ENCODE assay signal across 2 cellular contexts in the genomic region with DNA sequence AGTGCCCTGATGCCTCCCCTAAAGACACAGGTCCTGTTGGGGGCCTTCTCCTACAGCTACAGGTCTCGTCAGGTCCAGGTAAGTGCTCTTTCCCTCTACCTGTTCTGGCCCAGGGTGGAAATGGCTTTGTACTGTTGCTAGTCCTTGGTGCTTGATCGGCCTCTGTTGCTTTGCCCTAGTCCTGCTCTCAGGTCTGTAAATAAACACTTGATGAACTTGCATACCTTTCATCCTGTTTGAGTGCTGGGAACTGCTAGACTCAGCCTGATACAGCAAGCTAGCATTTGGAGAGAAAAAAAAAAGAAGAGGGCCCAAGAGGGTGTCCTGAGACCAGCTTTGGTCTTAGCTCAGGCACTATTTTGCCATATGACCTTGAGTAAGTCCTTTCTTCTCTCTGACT.
TF ChIP-seq lines count a peak whose summit lies in the region.

No MANE protein-coding gene starts in this region.

TF ChIP-seq in GM23338, 12 proteins besides CTCF, POLR2A, EP300 and RAD21:
- TF ChIP-seq, protein P1, sequence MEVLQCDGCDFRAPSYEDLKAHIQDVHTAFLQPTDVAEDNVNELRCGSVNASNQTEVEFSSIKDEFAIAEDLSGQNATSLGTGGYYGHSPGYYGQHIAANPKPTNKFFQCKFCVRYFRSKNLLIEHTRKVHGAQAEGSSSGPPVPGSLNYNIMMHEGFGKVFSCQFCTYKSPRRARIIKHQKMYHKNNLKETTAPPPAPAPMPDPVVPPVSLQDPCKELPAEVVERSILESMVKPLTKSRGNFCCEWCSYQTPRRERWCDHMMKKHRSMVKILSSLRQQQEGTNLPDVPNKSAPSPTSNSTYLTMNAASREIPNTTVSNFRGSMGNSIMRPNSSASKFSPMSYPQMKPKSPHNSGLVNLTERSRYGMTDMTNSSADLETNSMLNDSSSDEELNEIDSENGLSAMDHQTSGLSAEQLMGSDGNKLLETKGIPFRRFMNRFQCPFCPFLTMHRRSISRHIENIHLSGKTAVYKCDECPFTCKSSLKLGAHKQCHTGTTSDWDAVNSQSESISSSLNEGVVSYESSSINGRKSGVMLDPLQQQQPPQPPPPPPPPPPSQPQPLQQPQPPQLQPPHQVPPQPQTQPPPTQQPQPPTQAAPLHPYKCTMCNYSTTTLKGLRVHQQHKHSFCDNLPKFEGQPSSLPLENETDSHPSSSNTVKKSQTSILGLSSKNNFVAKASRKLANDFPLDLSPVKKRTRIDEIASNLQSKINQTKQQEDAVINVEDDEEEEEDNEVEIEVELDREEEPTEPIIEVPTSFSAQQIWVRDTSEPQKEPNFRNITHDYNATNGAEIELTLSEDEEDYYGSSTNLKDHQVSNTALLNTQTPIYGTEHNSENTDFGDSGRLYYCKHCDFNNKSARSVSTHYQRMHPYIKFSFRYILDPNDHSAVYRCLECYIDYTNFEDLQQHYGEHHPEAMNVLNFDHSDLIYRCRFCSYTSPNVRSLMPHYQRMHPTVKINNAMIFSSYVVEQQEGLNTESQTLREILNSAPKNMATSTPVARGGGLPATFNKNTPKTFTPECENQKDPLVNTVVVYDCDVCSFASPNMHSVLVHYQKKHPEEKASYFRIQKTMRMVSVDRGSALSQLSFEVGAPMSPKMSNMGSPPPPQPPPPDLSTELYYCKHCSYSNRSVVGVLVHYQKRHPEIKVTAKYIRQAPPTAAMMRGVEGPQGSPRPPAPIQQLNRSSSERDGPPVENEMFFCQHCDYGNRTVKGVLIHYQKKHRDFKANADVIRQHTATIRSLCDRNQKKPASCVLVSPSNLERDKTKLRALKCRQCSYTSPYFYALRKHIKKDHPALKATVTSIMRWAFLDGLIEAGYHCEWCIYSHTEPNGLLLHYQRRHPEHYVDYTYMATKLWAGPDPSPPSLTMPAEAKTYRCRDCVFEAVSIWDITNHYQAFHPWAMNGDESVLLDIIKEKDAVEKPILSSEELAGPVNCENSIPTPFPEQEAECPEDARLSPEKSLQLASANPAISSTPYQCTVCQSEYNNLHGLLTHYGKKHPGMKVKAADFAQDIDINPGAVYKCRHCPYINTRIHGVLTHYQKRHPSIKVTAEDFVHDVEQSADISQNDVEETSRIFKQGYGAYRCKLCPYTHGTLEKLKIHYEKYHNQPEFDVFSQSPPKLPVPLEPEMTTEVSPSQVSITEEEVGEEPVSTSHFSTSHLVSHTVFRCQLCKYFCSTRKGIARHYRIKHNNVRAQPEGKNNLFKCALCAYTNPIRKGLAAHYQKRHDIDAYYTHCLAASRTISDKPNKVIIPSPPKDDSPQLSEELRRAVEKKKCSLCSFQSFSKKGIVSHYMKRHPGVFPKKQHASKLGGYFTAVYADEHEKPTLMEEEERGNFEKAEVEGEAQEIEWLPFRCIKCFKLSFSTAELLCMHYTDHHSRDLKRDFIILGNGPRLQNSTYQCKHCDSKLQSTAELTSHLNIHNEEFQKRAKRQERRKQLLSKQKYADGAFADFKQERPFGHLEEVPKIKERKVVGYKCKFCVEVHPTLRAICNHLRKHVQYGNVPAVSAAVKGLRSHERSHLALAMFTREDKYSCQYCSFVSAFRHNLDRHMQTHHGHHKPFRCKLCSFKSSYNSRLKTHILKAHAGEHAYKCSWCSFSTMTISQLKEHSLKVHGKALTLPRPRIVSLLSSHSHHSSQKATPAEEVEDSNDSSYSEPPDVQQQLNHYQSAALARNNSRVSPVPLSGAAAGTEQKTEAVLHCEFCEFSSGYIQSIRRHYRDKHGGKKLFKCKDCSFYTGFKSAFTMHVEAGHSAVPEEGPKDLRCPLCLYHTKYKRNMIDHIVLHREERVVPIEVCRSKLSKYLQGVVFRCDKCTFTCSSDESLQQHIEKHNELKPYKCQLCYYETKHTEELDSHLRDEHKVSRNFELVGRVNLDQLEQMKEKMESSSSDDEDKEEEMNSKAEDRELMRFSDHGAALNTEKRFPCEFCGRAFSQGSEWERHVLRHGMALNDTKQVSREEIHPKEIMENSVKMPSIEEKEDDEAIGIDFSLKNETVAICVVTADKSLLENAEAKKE (CRISPR knock-in tag; IDR thresholded peaks at IDR 0.05) = no peak
- no peak for TF ChIP-seq ZNF114 (CRISPR knock-in tag; IDR thresholded peaks at IDR 0.05)

TF ChIP-seq in HepG2, 621 proteins besides CTCF, POLR2A, EP300 and RAD21:
- TF ChIP-seq ZNF556 (CRISPR knock-in tag; IDR thresholded peaks at IDR 0.05; ENCODE audit: borderline replicate concordance) (no peak), ZNF430 (CRISPR knock-in tag; IDR thresholded peaks at IDR 0.05) (no peak), KLF9 (CRISPR knock-in tag; IDR thresholded peaks at IDR 0.05; ENCODE audit: low read depth) (no peak), ZSCAN20 (CRISPR knock-in tag; IDR thresholded peaks at IDR 0.05; ENCODE audit: borderline replicate concordance) (no peak), ZNF441 (CRISPR knock-in tag; IDR thresholded peaks at IDR 0.05; ENCODE audit: borderline replicate concordance) (no peak), ZNF615 (CRISPR knock-in tag; IDR thresholded peaks at IDR 0.05; ENCODE audit: borderline replicate concordance) (no peak), TBP (CRISPR knock-in tag; IDR thresholded peaks at IDR 0.05) (no peak), ZNF572 (CRISPR knock-in tag; IDR thresholded peaks at IDR 0.05) (no peak), SNAI1 (CRISPR knock-in tag; IDR thresholded peaks at IDR 0.05; ENCODE audit: borderline replicate concordance) (no peak), ZSCAN12 (CRISPR knock-in tag; IDR thresholded peaks at IDR 0.05) (no peak), ATF7 (IDR thresholded peaks at IDR 0.05) (no peak), ATF7 (CRISPR knock-in tag; IDR thresholded peaks at IDR 0.05) (no peak), TMF1 (CRISPR knock-in tag; IDR thresholded peaks at IDR 0.05; ENCODE audit: low read depth) (no peak), SATB2 (CRISPR knock-in tag; IDR thresholded peaks at IDR 0.05) (no peak)
- TF ChIP-seq, protein P2, sequence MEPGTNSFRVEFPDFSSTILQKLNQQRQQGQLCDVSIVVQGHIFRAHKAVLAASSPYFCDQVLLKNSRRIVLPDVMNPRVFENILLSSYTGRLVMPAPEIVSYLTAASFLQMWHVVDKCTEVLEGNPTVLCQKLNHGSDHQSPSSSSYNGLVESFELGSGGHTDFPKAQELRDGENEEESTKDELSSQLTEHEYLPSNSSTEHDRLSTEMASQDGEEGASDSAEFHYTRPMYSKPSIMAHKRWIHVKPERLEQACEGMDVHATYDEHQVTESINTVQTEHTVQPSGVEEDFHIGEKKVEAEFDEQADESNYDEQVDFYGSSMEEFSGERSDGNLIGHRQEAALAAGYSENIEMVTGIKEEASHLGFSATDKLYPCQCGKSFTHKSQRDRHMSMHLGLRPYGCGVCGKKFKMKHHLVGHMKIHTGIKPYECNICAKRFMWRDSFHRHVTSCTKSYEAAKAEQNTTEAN (CRISPR knock-in tag; conservative IDR thresholded peaks at IDR 0.05) = no peak
- TF ChIP-seq, protein P3, sequence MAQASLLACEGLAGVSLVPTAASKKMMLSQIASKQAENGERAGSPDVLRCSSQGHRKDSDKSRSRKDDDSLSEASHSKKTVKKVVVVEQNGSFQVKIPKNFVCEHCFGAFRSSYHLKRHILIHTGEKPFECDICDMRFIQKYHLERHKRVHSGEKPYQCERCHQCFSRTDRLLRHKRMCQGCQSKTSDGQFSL (CRISPR knock-in tag; IDR thresholded peaks at IDR 0.05) = no peak
- TF ChIP-seq, protein P4, sequence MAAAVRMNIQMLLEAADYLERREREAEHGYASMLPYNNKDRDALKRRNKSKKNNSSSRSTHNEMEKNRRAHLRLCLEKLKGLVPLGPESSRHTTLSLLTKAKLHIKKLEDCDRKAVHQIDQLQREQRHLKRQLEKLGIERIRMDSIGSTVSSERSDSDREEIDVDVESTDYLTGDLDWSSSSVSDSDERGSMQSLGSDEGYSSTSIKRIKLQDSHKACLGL (CRISPR knock-in tag; IDR thresholded peaks at IDR 0.05) = no peak
- TF ChIP-seq, protein P5, sequence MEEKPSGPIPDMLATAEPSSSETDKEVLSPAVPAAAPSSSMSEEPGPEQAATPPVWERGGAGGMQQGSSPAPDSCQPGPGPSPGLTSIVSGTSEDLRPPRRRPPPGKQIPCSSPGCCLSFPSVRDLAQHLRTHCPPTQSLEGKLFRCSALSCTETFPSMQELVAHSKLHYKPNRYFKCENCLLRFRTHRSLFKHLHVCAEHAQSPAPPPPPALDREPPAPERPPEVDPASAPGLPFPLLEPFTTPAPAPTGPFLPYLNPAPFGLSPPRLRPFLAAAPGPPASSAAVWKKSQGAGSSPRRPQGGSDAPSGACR (CRISPR knock-in tag; IDR thresholded peaks at IDR 0.05) = no peak
- TF ChIP-seq, protein P6, sequence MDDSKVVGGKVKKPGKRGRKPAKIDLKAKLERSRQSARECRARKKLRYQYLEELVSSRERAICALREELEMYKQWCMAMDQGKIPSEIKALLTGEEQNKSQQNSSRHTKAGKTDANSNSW (CRISPR knock-in tag; IDR thresholded peaks at IDR 0.05; ENCODE audit: borderline replicate concordance) = no peak
- TF ChIP-seq, protein P7, sequence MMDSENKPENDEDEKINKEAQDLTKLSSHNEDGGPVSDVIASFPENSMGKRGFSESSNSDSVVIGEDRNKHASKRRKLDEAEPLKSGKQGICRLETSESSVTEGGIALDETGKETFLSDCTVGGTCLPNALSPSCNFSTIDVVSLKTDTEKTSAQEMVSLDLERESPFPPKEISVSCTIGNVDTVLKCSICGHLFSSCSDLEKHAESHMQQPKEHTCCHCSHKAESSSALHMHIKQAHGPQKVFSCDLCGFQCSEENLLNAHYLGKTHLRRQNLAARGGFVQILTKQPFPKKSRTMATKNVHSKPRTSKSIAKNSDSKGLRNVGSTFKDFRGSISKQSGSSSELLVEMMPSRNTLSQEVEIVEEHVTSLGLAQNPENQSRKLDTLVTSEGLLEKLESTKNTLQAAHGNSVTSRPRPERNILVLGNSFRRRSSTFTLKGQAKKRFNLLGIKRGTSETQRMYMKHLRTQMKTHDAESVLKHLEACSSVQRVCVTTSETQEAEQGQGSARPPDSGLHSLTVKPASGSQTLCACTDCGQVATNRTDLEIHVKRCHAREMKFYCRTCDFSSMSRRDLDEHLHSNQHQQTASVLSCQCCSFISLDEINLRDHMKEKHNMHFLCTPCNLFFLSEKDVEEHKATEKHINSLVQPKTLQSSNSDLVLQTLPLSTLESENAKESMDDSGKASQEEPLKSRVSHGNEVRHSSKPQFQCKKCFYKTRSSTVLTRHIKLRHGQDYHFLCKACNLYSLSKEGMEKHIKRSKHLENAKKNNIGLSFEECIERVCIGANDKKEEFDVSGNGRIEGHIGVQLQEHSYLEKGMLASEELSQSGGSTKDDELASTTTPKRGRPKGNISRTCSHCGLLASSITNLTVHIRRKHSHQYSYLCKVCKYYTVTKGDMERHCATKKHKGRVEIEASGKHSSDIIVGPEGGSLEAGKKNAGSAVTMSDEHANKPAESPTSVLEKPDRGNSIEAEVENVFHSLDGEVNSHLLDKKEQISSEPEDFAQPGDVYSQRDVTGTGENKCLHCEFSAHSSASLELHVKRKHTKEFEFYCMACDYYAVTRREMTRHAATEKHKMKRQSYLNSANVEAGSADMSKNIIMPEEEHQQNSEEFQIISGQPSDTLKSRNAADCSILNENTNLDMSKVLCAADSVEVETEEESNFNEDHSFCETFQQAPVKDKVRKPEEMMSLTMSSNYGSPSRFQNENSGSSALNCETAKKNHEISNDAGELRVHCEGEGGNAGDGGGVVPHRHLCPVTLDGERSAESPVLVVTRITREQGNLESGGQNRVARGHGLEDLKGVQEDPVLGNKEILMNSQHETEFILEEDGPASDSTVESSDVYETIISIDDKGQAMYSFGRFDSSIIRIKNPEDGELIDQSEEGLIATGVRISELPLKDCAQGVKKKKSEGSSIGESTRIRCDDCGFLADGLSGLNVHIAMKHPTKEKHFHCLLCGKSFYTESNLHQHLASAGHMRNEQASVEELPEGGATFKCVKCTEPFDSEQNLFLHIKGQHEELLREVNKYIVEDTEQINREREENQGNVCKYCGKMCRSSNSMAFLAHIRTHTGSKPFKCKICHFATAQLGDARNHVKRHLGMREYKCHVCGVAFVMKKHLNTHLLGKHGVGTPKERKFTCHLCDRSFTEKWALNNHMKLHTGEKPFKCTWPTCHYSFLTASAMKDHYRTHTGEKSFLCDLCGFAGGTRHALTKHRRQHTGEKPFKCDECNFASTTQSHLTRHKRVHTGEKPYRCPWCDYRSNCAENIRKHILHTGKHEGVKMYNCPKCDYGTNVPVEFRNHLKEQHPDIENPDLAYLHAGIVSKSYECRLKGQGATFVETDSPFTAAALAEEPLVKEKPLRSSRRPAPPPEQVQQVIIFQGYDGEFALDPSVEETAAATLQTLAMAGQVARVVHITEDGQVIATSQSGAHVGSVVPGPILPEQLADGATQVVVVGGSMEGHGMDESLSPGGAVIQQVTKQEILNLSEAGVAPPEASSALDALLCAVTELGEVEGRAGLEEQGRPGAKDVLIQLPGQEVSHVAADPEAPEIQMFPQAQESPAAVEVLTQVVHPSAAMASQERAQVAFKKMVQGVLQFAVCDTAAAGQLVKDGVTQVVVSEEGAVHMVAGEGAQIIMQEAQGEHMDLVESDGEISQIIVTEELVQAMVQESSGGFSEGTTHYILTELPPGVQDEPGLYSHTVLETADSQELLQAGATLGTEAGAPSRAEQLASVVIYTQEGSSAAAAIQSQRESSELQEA (CRISPR knock-in tag; IDR thresholded peaks at IDR 0.05; ENCODE audit: not compliant biosample characterization) = no peak
- TF ChIP-seq, protein P8, sequence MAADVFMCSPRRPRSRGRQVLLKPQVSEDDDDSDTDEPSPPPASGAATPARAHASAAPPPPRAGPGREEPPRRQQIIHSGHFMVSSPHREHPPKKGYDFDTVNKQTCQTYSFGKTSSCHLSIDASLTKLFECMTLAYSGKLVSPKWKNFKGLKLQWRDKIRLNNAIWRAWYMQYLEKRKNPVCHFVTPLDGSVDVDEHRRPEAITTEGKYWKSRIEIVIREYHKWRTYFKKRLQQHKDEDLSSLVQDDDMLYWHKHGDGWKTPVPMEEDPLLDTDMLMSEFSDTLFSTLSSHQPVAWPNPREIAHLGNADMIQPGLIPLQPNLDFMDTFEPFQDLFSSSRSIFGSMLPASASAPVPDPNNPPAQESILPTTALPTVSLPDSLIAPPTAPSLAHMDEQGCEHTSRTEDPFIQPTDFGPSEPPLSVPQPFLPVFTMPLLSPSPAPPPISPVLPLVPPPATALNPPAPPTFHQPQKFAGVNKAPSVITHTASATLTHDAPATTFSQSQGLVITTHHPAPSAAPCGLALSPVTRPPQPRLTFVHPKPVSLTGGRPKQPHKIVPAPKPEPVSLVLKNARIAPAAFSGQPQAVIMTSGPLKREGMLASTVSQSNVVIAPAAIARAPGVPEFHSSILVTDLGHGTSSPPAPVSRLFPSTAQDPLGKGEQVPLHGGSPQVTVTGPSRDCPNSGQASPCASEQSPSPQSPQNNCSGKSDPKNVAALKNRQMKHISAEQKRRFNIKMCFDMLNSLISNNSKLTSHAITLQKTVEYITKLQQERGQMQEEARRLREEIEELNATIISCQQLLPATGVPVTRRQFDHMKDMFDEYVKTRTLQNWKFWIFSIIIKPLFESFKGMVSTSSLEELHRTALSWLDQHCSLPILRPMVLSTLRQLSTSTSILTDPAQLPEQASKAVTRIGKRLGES (CRISPR knock-in tag; IDR thresholded peaks at IDR 0.05; ENCODE audit: borderline replicate concordance) = no peak
TF ChIP-seq in HepG2: peak in this region for 0.
